ENCODE assay signal across 8 cellular contexts in genomic region chr1:52366517-52366827, GRCh38.
DNase-seq lines count a peak whose midpoint lies in the region; ATAC-seq and TF ChIP-seq lines count a peak whose summit lies in the region.

No MANE protein-coding gene starts in this region.

- intact Hi-C loops in dendritic cell treated with granulocyte-macrophage colony-stimulating factor and Interleukin-4, amounts not matched to agents 40 ng/mL and 50 ng/mL, for 4 days (cut with micrococcal nuclease), result loop anchor here (5.0 to 10.0 kb wide), 3 partner anchors 186 to 318 kb away; partner anchors contain the start of genes BTF3L4, TUT4 and TXNDC12

- peak overlapping the region; percentile 96 for H3K4me3 Mint-ChIP-seq in dendritic cell treated with granulocyte-macrophage colony-stimulating factor and Interleukin-4, amounts not matched to agents 40 ng/mL and 50 ng/mL, for 4 days
- H3K4me3 Mint-ChIP-seq in nephron progenitor cell, result peak overlapping the region; percentile 94

- H3K36me3 Mint-ChIP-seq in dendritic cell treated with granulocyte-macrophage colony-stimulating factor and Interleukin-4, amounts not matched to agents 40 ng/mL and 50 ng/mL, for 4 days (ENCODE audit: low read depth), result peaks cover 43% of the 10 kb centered on the region
- H3K36me3 Mint-ChIP-seq in nephron progenitor cell (ENCODE audit: low read depth), result peaks cover 17% of the 10 kb centered on the region

- peaks cover 31% of the 10 kb centered on the region for H3K4me1 Mint-ChIP-seq in dendritic cell treated with granulocyte-macrophage colony-stimulating factor and Interleukin-4, amounts not matched to agents 40 ng/mL and 50 ng/mL, for 4 days (ENCODE audit: low read depth)
- peaks cover 42% of the 10 kb centered on the region for H3K4me1 Mint-ChIP-seq in nephron progenitor cell

- no peaks in the 10 kb centered on the region for H3K9me3 ChIP-seq in KOPT-K1 (ENCODE audit: insufficient read depth, low read length, poor library complexity, severe bottlenecking)

- ATAC-seq in GM21360 (IDR thresholded peaks at IDR 0.05; ENCODE audit: unreplicated experiment), result no peak

- H3K27me3 Mint-ChIP-seq in dendritic cell treated with granulocyte-macrophage colony-stimulating factor and Interleukin-4, amounts not matched to agents 40 ng/mL and 50 ng/mL, for 4 days, result peaks cover 19% of the 10 kb centered on the region
- peaks cover 10% of the 10 kb centered on the region for H3K27me3 Mint-ChIP-seq in nephron progenitor cell (ENCODE audit: low read depth, poor library complexity)

- no peak for DNase-seq in nephron progenitor cell
- no peak for DNase-seq in putamen (ENCODE audit: low spot score)
- no peak for DNase-seq in activated CD4-positive, CD25-positive, alpha-beta regulatory T cell treated with anti-CD3 and anti-CD28 coated beads, Interleukin-2, amount 50 U/mL, for 72 hours
- no peak for DNase-seq in DMS 273 treated with DMSO at 0.1 percent for 48 hours (lab: John Stamatoyannopoulos, UW)

- H3K27ac ChIP-seq in C4-2B, result peak overlapping the region; percentile 89
- H3K27ac ChIP-seq in KOPT-K1 (ENCODE audit: low read depth, low read length, poor library complexity, severe bottlenecking), result peak overlapping the region; percentile 84

- H3K27ac Mint-ChIP-seq in dendritic cell treated with granulocyte-macrophage colony-stimulating factor and Interleukin-4, amounts not matched to agents 40 ng/mL and 50 ng/mL, for 4 days, result peak overlapping the region; percentile 99
- no peak overlapping the region for H3K27ac Mint-ChIP-seq in nephron progenitor cell

- TF ChIP-seq CTCF in C4-2B (conservative IDR thresholded peaks at IDR 0.05), result no peak
- no peak for TF ChIP-seq CTCF in nephron progenitor cell (IDR thresholded peaks at IDR 0.05)

- H3K36me3 ChIP-seq in KOPT-K1 (ENCODE audit: insufficient read depth, low read length), result peaks cover 43% of the 10 kb centered on the region

- H3K9me3 Mint-ChIP-seq in dendritic cell treated with granulocyte-macrophage colony-stimulating factor and Interleukin-4, amounts not matched to agents 40 ng/mL and 50 ng/mL, for 4 days, result no peaks in the 10 kb centered on the region
- no peaks in the 10 kb centered on the region for H3K9me3 Mint-ChIP-seq in nephron progenitor cell
